Comparison of ENCODE assay signal across 30 cellular contexts in genomic region chr2:123518387-123518786, GRCh38.
DNase-seq lines count a peak whose midpoint lies in the region; ATAC-seq, FAIRE-seq and TF ChIP-seq lines count a peak whose summit lies in the region.
"Had no signal": no experiment of that assay in that cellular context is flagged by ENCODE, and none has a peak within 500 bp of the region (broad histone marks: within the 10 kb centered on the region; RNA-seq: fewer than 3 reads in every experiment).

No MANE protein-coding gene starts in this region.

- intact Hi-C loops in pancreas (cut with DNase I), result no loop called here
- intact Hi-C loops in left colon (cut with DNase I, micrococcal nuclease), result no loop called here

- no peaks in the 10 kb centered on the region for H3K4me1 ChIP-seq in foreskin keratinocyte
- no peaks in the 10 kb centered on the region for H3K4me1 ChIP-seq in pancreas
- H3K4me1 ChIP-seq: A549, colonic mucosa, gastrocnemius medialis, suprapubic skin, upper lobe of right lung had no signal

- FAIRE-seq in bronchial epithelial cell (lab: Jason Lieb, UNC) (no peak), pancreas (lab: Jason Lieb, UNC) (no peak)
- FAIRE-seq: A549 had no signal

- no peaks in the 10 kb centered on the region for H3K36me3 ChIP-seq in bronchial epithelial cell (ENCODE audit: control insufficient read depth, insufficient read depth, low read length)
- H3K36me3 ChIP-seq in pancreas, result no peaks in the 10 kb centered on the region
- H3K36me3 ChIP-seq: cardiac muscle cell, colonic mucosa, gastrocnemius medialis, suprapubic skin, upper lobe of right lung had no signal

- no peak overlapping the region for H3K27ac ChIP-seq in foreskin keratinocyte
- no peak overlapping the region for H3K27ac ChIP-seq in pancreas
- H3K27ac ChIP-seq: A549, cardiac muscle cell, colonic mucosa, epithelial cell of prostate, gastrocnemius medialis, suprapubic skin, upper lobe of right lung had no signal

- peak; percentile 74 for ATAC-seq in foreskin keratinocyte
- ATAC-seq in pancreas, result no peak
- no peak for ATAC-seq in left colon
- ATAC-seq: A549; activated naive CD4-positive, alpha-beta T cell treated with anti-CD3 and anti-CD28 coated beads, Interleukin-2, amount 50 U/mL, for 72 hours; gastrocnemius medialis; mucosa of descending colon; natural killer cell; upper lobe of right lung; WTC11 had no signal

- 57 to 67% methylated on average over 3 of the region's 3 CpGs for WGBS in pancreas, 2 donors

- H3K27me3 ChIP-seq in bronchial epithelial cell (ENCODE audit: control insufficient read depth, insufficient read depth, low read length), result no peaks in the 10 kb centered on the region
- H3K27me3 ChIP-seq in foreskin keratinocyte, result no peaks in the 10 kb centered on the region
- H3K27me3 ChIP-seq in pancreas, result no peaks in the 10 kb centered on the region
- H3K27me3 ChIP-seq: cardiac muscle cell, colonic mucosa, gastrocnemius medialis, suprapubic skin, upper lobe of right lung had no signal

- H3K4me3 ChIP-seq in AG10803 (ENCODE audit: low read length) (no peak overlapping the region), bronchial epithelial cell (ENCODE audit: low read depth, low read length) (no peak overlapping the region), pancreas (no peak overlapping the region)
- H3K4me3 ChIP-seq: A549, cardiac muscle cell, colonic mucosa, gastrocnemius medialis, lung, mucosa of descending colon, suprapubic skin, upper lobe of right lung had no signal

- no peaks in the 10 kb centered on the region for H3K9me3 ChIP-seq in pancreas
- H3K9me3 ChIP-seq: A549, colonic mucosa, suprapubic skin, upper lobe of right lung had no signal

- peak; percentile 21 for DNase-seq in AG10803 (ENCODE audit: low read depth)
- DNase-seq in HS-5 (ENCODE audit: low read depth), result peak; percentile 65
- DNase-seq in bronchial epithelial cell (ENCODE audit: low read depth), result peak; percentile 62
- DNase-seq in foreskin keratinocyte, result peak in 1 of 2 donors; percentile 64
- DNase-seq in pancreas, result no peak
- DNase-seq in NCI-H146 treated with DMSO at 0.1 percent for 48 hours (lab: John Stamatoyannopoulos, UW; ENCODE audit: unreplicated experiment), result no peak
- no peak for DNase-seq in left colon
- DNase-seq in NCI-H1417 (lab: John Stamatoyannopoulos, UW), result no peak
- DNase-seq: activated CD4-positive, alpha-beta T cell treated with anti-CD3 and anti-CD28 coated beads, Interleukin-2, amount 10 ng/mL, durations not matched to agents 24 days and 14 days; activated effector memory CD4-positive, alpha-beta T cell treated with Interleukin-2 at 50 U/mL for 16 hours; activated T-cell treated with anti-CD3 and anti-CD28 coated beads, Interleukin-2, amount 50 U/mL, for 1 hour; CD8-positive, alpha-beta memory T cell; colonic mucosa; effector CD4-positive, alpha-beta T cell; gastrocnemius medialis; HCEC 1CT; IMR-90; mucosa of descending colon; natural killer cell; NCI-H146; NCI-H82; stimulated activated naive CD4-positive, alpha-beta T cell; upper lobe of right lung had no signal

- no peak for TF ChIP-seq CTCF in AG10803 (conservative IDR thresholded peaks at IDR 0.05; ENCODE audit: low read length)
- no peak for TF ChIP-seq CTCF in bronchial epithelial cell (IDR thresholded peaks at IDR 0.05; ENCODE audit: insufficient read depth, low read length, severe bottlenecking)
- TF ChIP-seq CTCF in foreskin keratinocyte (conservative IDR thresholded peaks at IDR 0.05), result no peak
- TF ChIP-seq CTCF in pancreas (IDR thresholded peaks at IDR 0.05), result no peak

Comparison
In these comparisons a context has a peak if more than half of its experiments do, and no peak if none do; other contexts are left out.
1. DNase-seq: peak in AG10803 (single experiment), HS-5 (single experiment) and bronchial epithelial cell (single experiment); none in pancreas (0 of 6), NCI-H146 treated with DMSO at 0.1 percent for 48 hours (single experiment), left colon (0 of 2) and NCI-H1417 (0 of 3).